In the genomic region with DNA sequence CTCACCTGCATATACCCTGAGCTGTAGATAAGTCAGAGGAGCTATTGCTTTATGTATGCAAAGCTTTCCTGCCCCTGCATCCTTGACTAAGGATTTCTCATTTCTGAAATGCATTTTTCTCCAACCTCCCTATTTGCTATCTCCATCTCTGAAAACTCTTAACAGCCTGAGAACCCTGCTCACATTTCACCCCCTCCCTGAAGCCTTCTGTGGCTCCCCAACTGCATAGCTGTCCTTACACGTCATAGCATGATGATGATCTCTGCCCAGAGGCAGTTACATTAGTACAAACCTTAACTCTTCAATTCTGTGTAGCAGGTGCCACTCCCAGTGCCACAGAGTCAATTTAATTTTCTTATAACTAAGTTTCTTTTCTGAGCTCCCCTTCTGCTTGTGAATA, we compare ENCODE assay signal across 17 cellular contexts.
DNase-seq lines count a peak whose midpoint lies in the region; ATAC-seq, FAIRE-seq and TF ChIP-seq lines count a peak whose summit lies in the region.
"Had no signal": no experiment of that assay in that cellular context is flagged by ENCODE, and none has a peak within 500 bp of the region (broad histone marks: within the 10 kb centered on the region; RNA-seq: fewer than 3 reads in every experiment).

No MANE protein-coding gene starts in this region.

- H3F3A ChIP-seq in GM23248 (ENCODE audit: insufficient read depth), result peaks cover 21% of the 10 kb centered on the region

- peak overlapping the region; percentile 51; the same call in 1 of the 2 replicates for H2BK12ac ChIP-seq in H1 (ENCODE audit: low read depth, low read length)

- no peaks in the 10 kb centered on the region for H3K9me2 ChIP-seq in GM23248 (ENCODE audit: insufficient read depth)

- TF ChIP-seq RAD21 in H1 (IDR thresholded peaks at IDR 0.05 in 1 of 2, conservative IDR thresholded peaks at IDR 0.05 in 1 of 2; ENCODE audit: low read depth in 2 of 2, low read length in 2 of 2), result no peak

- H4K8ac ChIP-seq in H1 (ENCODE audit: extremely low read depth, insufficient read depth, low read length), result no peak overlapping the region

- no peak overlapping the region for H3K4ac ChIP-seq in H1 (replicated peaks; ENCODE audit: insufficient read length, low read depth, low read length)

- no peak for TF ChIP-seq EP300 in H1 (IDR thresholded peaks at IDR 0.05; ENCODE audit: borderline replicate concordance in 1 of 2, low read depth in 2 of 2, low read length in 2 of 2)

- in situ Hi-C loops in GM23248 (cut with MboI), result no loop called here

- H3K27ac ChIP-seq in GM23248 (no peak overlapping the region), RWPE1 (no peak overlapping the region), H1 (ENCODE audit: low read depth, low read length) (no peak overlapping the region)
- H3K27ac ChIP-seq: SJSA1, tibial nerve had no signal

- TF ChIP-seq POLR2A in H1 (IDR thresholded peaks at IDR 0.05; ENCODE audit: control extremely low read depth in 1 of 2, low read depth in 2 of 2, low read length in 2 of 2) (no peak), lower leg skin (IDR thresholded peaks at IDR 0.05) (no peak)

- H3K79me1 ChIP-seq in H1 (ENCODE audit: low read depth, low read length), result no peaks in the 10 kb centered on the region

- H3K56ac ChIP-seq in H1 (replicated peaks; ENCODE audit: insufficient read length, low read depth, low read length), result no peak overlapping the region

- H3K79me2 ChIP-seq in GM23248 (ENCODE audit: insufficient read depth) (no peaks in the 10 kb centered on the region), H1 (ENCODE audit: control insufficient read depth in 1 of 2, insufficient read depth in 2 of 2, low read length in 2 of 2) (no peaks in the 10 kb centered on the region)

- no peak for FAIRE-seq in H1 (lab: Jason Lieb, UNC)
- FAIRE-seq: frontal cortex had no signal

- H2AK5ac ChIP-seq in H1 (ENCODE audit: low read depth, low read length), result peak overlapping the region; percentile 95; the same call in 1 of the 2 replicates

- H2BK20ac ChIP-seq in H1 (ENCODE audit: low read length), result no peak overlapping the region

- no peak overlapping the region for H3K18ac ChIP-seq in H1 (ENCODE audit: extremely low read depth, low read length)

- H4K20me1 ChIP-seq in GM23248 (ENCODE audit: insufficient read depth), result no peaks in the 10 kb centered on the region
- no peaks in the 10 kb centered on the region for H4K20me1 ChIP-seq in H1 (replicated peaks in 1 of 2; ENCODE audit: control insufficient read depth in 1 of 2, insufficient read depth in 2 of 2, low read length in 2 of 2)

- H3K27me3 ChIP-seq in GM23248 (replicated peaks; ENCODE audit: insufficient read depth), result no peaks in the 10 kb centered on the region
- no peaks in the 10 kb centered on the region for H3K27me3 ChIP-seq in H1 (replicated peaks in 1 of 4; ENCODE audit: control insufficient read depth in 3 of 4, extremely low read depth in 1 of 4, insufficient read depth in 3 of 4, low read length in 3 of 4)
- H3K27me3 ChIP-seq: SJSA1, tibial nerve had no signal

- H3K23me2 ChIP-seq in H1 (ENCODE audit: low read depth, low read length), result no peaks in the 10 kb centered on the region

- no peaks in the 10 kb centered on the region for H3K9me3 ChIP-seq in GM23248 (ENCODE audit: low read depth)
- H3K9me3 ChIP-seq in H1 (ENCODE audit: insufficient read depth in 2 of 2, low read depth in 1 of 2, low read length in 1 of 2), result peaks cover 7% of the 10 kb centered on the region in 2 experiments; a peak in 3 of 4 replicates
- H3K9me3 ChIP-seq: SJSA1 had no signal

- no peak for ATAC-seq in HG02798 (IDR thresholded peaks at IDR 0.05; ENCODE audit: poor library complexity, unreplicated experiment)
- ATAC-seq: sciatic nerve had no signal

- H3K14ac ChIP-seq in H1 (ENCODE audit: insufficient read length), result no peak overlapping the region

- H2BK15ac ChIP-seq in H1 (ENCODE audit: low read length), result no peak overlapping the region

- no peak overlapping the region for H4K5ac ChIP-seq in H1 (ENCODE audit: insufficient read length, low read depth, low read length)

- H3K9ac ChIP-seq in GM23248, result no peak overlapping the region
- H3K9ac ChIP-seq in H1 (replicated peaks in 1 of 4; ENCODE audit: extremely low read depth in 1 of 4, low read depth in 3 of 4, low read length in 3 of 4), result no peak overlapping the region

- H3K4me2 ChIP-seq in GM23248 (ENCODE audit: unreplicated experiment) (no peak overlapping the region), H1 (ENCODE audit: insufficient read depth in 1 of 2, low read depth in 2 of 2, low read length in 2 of 2) (no peak overlapping the region)

- H3K23ac ChIP-seq in H1 (ENCODE audit: insufficient read length), result no peak overlapping the region

- H2BK120ac ChIP-seq in H1 (replicated peaks; ENCODE audit: low read depth, low read length), result no peak overlapping the region

- no peak for TF ChIP-seq CTCF in RWPE1 (conservative IDR thresholded peaks at IDR 0.05; ENCODE audit: low read depth)
- no peak for TF ChIP-seq CTCF in H1 (IDR thresholded peaks at IDR 0.05; ENCODE audit: control extremely low read depth in 1 of 3, insufficient read depth in 1 of 3, low read depth in 1 of 3, low read length in 3 of 3)
- TF ChIP-seq CTCF in lower leg skin (IDR thresholded peaks at IDR 0.05), result no peak

- WGBS in GM23248 (ENCODE audit: low coverage in 1 of 2, low lambda C conversion rate in 2 of 2, missing lambda C conversion rate in 2 of 2), 2 experiments, result 50 to 60% methylated on average over 1 of the region's 1 CpG
- 67% methylated on average over 1 of the region's 1 CpG; no CpG with 5 or more reads in 1 of the 2 experiments for WGBS in H1 (ENCODE audit: extremely low coverage in 1 of 2, insufficient coverage in 1 of 2, insufficient read length in 1 of 2, insufficient replicate concordance in 2 of 2, low coverage in 1 of 2, low lambda C conversion rate in 2 of 2, missing lambda C conversion rate in 1 of 2), 2 experiments
- WGBS in lower leg skin, 2 donors, result 35 to 59% methylated on average over 1 of the region's 1 CpG

- H3K4me3 ChIP-seq in GM23248 (no peak overlapping the region), H1 (ENCODE audit: extremely low read depth in 1 of 4, insufficient read depth in 2 of 4, low read depth in 3 of 4, low read length in 4 of 4) (no peak overlapping the region), lower leg skin (ENCODE audit: low read depth, poor library complexity, severe bottlenecking) (no peak overlapping the region)
- H3K4me3 ChIP-seq: SJSA1, tibial nerve had no signal

- peak overlapping the region; percentile 59 for H4K91ac ChIP-seq in H1 (replicated peaks; ENCODE audit: insufficient read length, low read length)

- no peaks in the 10 kb centered on the region for H3K36me3 ChIP-seq in GM23248 (ENCODE audit: low read depth)
- no peaks in the 10 kb centered on the region; a peak in 2 of 8 replicates for H3K36me3 ChIP-seq in H1 (ENCODE audit: control insufficient read depth in 2 of 4, insufficient read depth in 4 of 4, low read length in 3 of 4)
- H3K36me3 ChIP-seq: SJSA1, tibial nerve had no signal

- DNase-seq in A172 (ENCODE audit: low spot score) (peak; percentile 46), GM23248 (peak; percentile 62), RWPE1 (ENCODE audit: low spot score) (peak; percentile 76), H1 (ENCODE audit: low read depth in 1 of 2, low spot score in 2 of 2) (no peak), HuH-7.5 (ENCODE audit: low spot score) (no peak), lower leg skin (ENCODE audit: low spot score in 2 of 2) (no peak)
- no peak for DNase-seq in activated effector memory CD4-positive, alpha-beta T cell treated with Interleukin-2 at 50 U/mL for 16 hours
- DNase-seq: activated naive CD4-positive, alpha-beta T cell; effector CD8-positive, alpha-beta T cell; NCI-H1105 treated with DMSO at 0.1 percent for 48 hours; NCI-H446; stimulated activated CD4-positive, alpha-beta T cell treated with anti-CD3 and anti-CD28 coated beads, Interleukin-4, amount 100 ng/mL, for 1 hour had no signal

- POLR2A ChIA-PET in RWPE1 (lab: Yijun Ruan, JAX; ENCODE audit: low non-redundant PET), result no interaction called here
- POLR2A ChIA-PET in H1 (lab: Charles Lee; ENCODE audit: partially characterized antibody), result interaction anchor here (0.7 to 1.9 kb wide), 4 partner anchors 9 to 150 kb away, joined by 3 to 5 read pairs (median 4); a partner anchor contains a TSS

- H3K4me1 ChIP-seq in GM23248 (ENCODE audit: insufficient read depth), result peaks cover 38% of the 10 kb centered on the region
- peaks cover 3 to 17% (median 10%) of the 10 kb centered on the region in 4 experiments for H3K4me1 ChIP-seq in H1 (replicated peaks in 1 of 4; ENCODE audit: control insufficient read depth in 3 of 4, insufficient read depth in 4 of 4, low read length in 3 of 4)
- H3K4me1 ChIP-seq: tibial nerve had no signal

- intact Hi-C loops in lower leg skin (cut with DNase I; ENCODE audit: low total_unique reads), result no loop called here

- H2BK5ac ChIP-seq in H1 (ENCODE audit: low read depth, low read length), result 0 out of 2 replicates have a peak overlapping the region, but pooled peaks have one; percentile 80

- CTCF ChIA-PET in RWPE1 (lab: Yijun Ruan, JAX), result no interaction called here
- CTCF ChIA-PET in H1 (lab: Charles Lee; ENCODE audit: partially characterized antibody), result interaction anchor here (0.6 to 1.8 kb wide), 11 partner anchors 10 to 322 kb away, joined by 3 to 7 read pairs (median 4); a partner anchor contains a TSS

- H2AFZ ChIP-seq in GM23248 (no peak overlapping the region), H1 (ENCODE audit: low read length) (no peak overlapping the region)

TF ChIP-seq in H1, 55 proteins besides CTCF, POLR2A, EP300 and RAD21 (continues in another document):
- TF ChIP-seq CBX5 (IDR thresholded peaks at IDR 0.05; ENCODE audit: low read depth, low read length), result no peak
- TF ChIP-seq SAP30 (IDR thresholded peaks at IDR 0.05; ENCODE audit: insufficient read depth, insufficient replicate concordance, low read length), result no peak
- TF ChIP-seq CTBP2 (IDR thresholded peaks at IDR 0.05; ENCODE audit: borderline replicate concordance, insufficient read depth, insufficient read length, low read length), result no peak
- TF ChIP-seq KDM5A (IDR thresholded peaks at IDR 0.05; ENCODE audit: low read length), result no peak
- TF ChIP-seq SIX5 (IDR thresholded peaks at IDR 0.05; ENCODE audit: low read depth, low read length), result no peak
- no peak for TF ChIP-seq SP2 (IDR thresholded peaks at IDR 0.05; ENCODE audit: low read length)
- TF ChIP-seq TAF7 (optimal IDR thresholded peaks at IDR 0.05; ENCODE audit: borderline replicate concordance, low read depth, low read length), result no peak
- no peak for TF ChIP-seq JUN (IDR thresholded peaks at IDR 0.05; ENCODE audit: low read depth, low read length)
- TF ChIP-seq EGR1 (IDR thresholded peaks at IDR 0.05; ENCODE audit: borderline replicate concordance, low read depth, low read length), result no peak
- no peak for TF ChIP-seq CBX8 (IDR thresholded peaks at IDR 0.05; ENCODE audit: borderline replicate concordance, low read depth, low read length)
- TF ChIP-seq SP1 (IDR thresholded peaks at IDR 0.05; ENCODE audit: low read depth, low read length), result no peak
- no peak for TF ChIP-seq SRF (IDR thresholded peaks at IDR 0.05; ENCODE audit: low read depth, low read length)

Comparison
In these comparisons a context has a peak if more than half of its experiments do, and no peak if none do; other contexts are left out.
1. DNase-seq: peak in A172 (single experiment), GM23248 (single experiment) and RWPE1 (single experiment); none in H1 (0 of 2), HuH-7.5 (single experiment), lower leg skin (0 of 2) and activated effector memory CD4-positive, alpha-beta T cell treated with Interleukin-2 at 50 U/mL for 16 hours (single experiment).